In the genomic region with DNA sequence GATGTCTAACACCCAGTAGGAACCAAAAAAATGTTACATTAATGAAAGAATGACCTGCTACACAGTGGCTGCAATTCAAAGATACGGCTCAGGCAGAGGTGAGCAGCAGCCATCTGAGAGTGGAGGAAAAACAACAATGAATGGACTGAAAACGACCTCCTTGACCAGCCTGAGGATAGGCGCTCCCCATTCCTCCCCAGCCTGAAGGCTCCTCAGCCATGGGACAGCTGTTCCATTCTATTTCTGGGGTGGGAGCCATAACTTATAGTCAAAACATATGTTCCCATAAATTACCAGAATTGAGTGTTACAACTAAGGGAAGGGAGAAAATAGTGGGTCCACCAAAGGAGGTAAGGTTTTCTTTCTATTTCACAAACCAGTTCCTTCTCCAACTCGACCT, we compare ENCODE assay signal across 14 cellular contexts. TPM values are rescaled to one million over a fixed set of nuclear protein-coding genes. Genes with fewer than 3 reads are reported as not detected.
DNase-seq lines count a peak whose midpoint lies in the region; ATAC-seq, FAIRE-seq and TF ChIP-seq lines count a peak whose summit lies in the region.
"Had no signal": no experiment of that assay in that cellular context is flagged by ENCODE, and none has a peak within 500 bp of the region (broad histone marks: within the 10 kb centered on the region; RNA-seq: fewer than 3 reads in every experiment).

No MANE protein-coding gene starts in this region.

- CTCF ChIA-PET in CD4-positive, alpha-beta T cell (lab: Charles Lee) = interaction anchor here (1.2 kb wide), 1 partner anchor 24 kb away, joined by 5 read pairs; no protein-coding TSS in a partner anchor
- CTCF ChIA-PET in activated CD4-positive, alpha-beta memory T cell treated with anti-CD3 and anti-CD28 coated beads, Interleukin-2, amount 10 ng/mL, durations not matched to agents 7 days and 5 days (lab: Charles Lee) = interaction anchor here (1.0 to 3.2 kb wide), 2 partner anchors 22 to 25 kb away, joined by 5 to 17 read pairs; no protein-coding TSS in a partner anchor

- FAIRE-seq in RCC 7860 (lab: Jason Lieb, UNC) = no peak

- POLR2A ChIA-PET in CD4-positive, alpha-beta T cell (lab: Charles Lee) = interaction anchor here (1.0 to 1.8 kb wide), 2 partner anchors 9 to 27 kb away, joined by 3 to 5 read pairs; partner anchors contain the start of gene FYN
- POLR2A ChIA-PET in activated CD4-positive, alpha-beta memory T cell treated with anti-CD3 and anti-CD28 coated beads, Interleukin-2, amount 10 ng/mL, durations not matched to agents 7 days and 5 days (lab: Charles Lee) = interaction anchor here (0.9 to 3.6 kb wide), 7 partner anchors 13 to 94 kb away, joined by 3 to 31 read pairs (median 3); no protein-coding TSS in a partner anchor

- H3K27ac Mint-ChIP-seq in CD4-positive, alpha-beta T cell = no peak overlapping the region
- no peak overlapping the region for H3K27ac Mint-ChIP-seq in activated CD4-positive, alpha-beta memory T cell treated with anti-CD3 and anti-CD28 coated beads, Interleukin-2, amount 10 ng/mL, durations not matched to agents 7 days and 5 days

- peaks cover 0 to 13% (median 0%) of the 10 kb centered on the region in 11 experiments; a peak in 4 of 22 replicates for H3K36me3 ChIP-seq in BLaER1 treated with 17β-estradiol and CSF1 and Interleukin-3, amounts not matched to agents 10 nM and 100 nM
- peaks cover 4% of the 10 kb centered on the region for H3K36me3 ChIP-seq in lower lobe of right lung
- H3K36me3 ChIP-seq: transverse colon had no signal

- peak overlapping the region in 5 of 11 experiments; percentile 67 to 77 (median 73); a peak in 5 of 22 replicates for H3K27ac ChIP-seq in BLaER1 treated with 17β-estradiol and CSF1 and Interleukin-3, amounts not matched to agents 10 nM and 100 nM
- peak overlapping the region; percentile 67 for H3K27ac ChIP-seq in CD4-positive, alpha-beta T cell (ENCODE audit: low read depth, low read length)
- H3K27ac ChIP-seq in lower lobe of right lung = peak overlapping the region; percentile 14
- H3K27ac ChIP-seq: foreskin keratinocyte had no signal

- DNase-seq in CD4-positive, alpha-beta T cell = no peak
- DNase-seq in activated CD4-positive, alpha-beta memory T cell treated with anti-CD3 and anti-CD28 coated beads, Interleukin-2, amount 10 ng/mL, durations not matched to agents 7 days and 5 days = no peak
- no peak for DNase-seq in lower lobe of right lung
- DNase-seq in hepatic stellate cell (ENCODE audit: low spot score) = no peak
- DNase-seq in anterior cingulate cortex (lab: John Stamatoyannopoulos, UW) = no peak
- no peak for DNase-seq in RCC 7860 (ENCODE audit: low spot score)
- DNase-seq: activated naive CD4-positive, alpha-beta T cell treated with anti-CD3 and anti-CD28 coated beads, Interleukin-2, amount 50 U/mL, for 16 hours; caudate nucleus; foreskin keratinocyte; NCI-H187; NCI-H510A; transverse colon had no signal

- H4K20me1 ChIP-seq in BLaER1 treated with 17β-estradiol and CSF1 and Interleukin-3, amounts not matched to agents 10 nM and 100 nM = peaks cover 0 to 99% (median 61%) of the 10 kb centered on the region in 11 experiments; a peak in 19 of 22 replicates

- intact Hi-C loops in CD4-positive, alpha-beta T cell (cut with DNase I, micrococcal nuclease) = loop anchor here in 1 of 2 experiments (1.0 kb wide), 1 partner anchor 9 kb away; no protein-coding TSS in a partner anchor
- intact Hi-C loops in lower lobe of right lung (cut with DNase I) = no loop called here

- peaks cover 76 to 100% (median 95%) of the 10 kb centered on the region in 10 experiments for H3K4me1 ChIP-seq in BLaER1 treated with 17β-estradiol and CSF1 and Interleukin-3, amounts not matched to agents 10 nM and 100 nM
- peaks cover 70% of the 10 kb centered on the region for H3K4me1 ChIP-seq in lower lobe of right lung

- peaks cover 22% of the 10 kb centered on the region for H3K4me1 Mint-ChIP-seq in CD4-positive, alpha-beta T cell (ENCODE audit: low read depth)
- H3K4me1 Mint-ChIP-seq in activated CD4-positive, alpha-beta memory T cell treated with anti-CD3 and anti-CD28 coated beads, Interleukin-2, amount 10 ng/mL, durations not matched to agents 7 days and 5 days = peaks cover 23% of the 10 kb centered on the region

- ATAC-seq in CD4-positive, alpha-beta T cell (ENCODE audit: poor library complexity) = no peak
- ATAC-seq in lower lobe of right lung (no peak), HG03460 (IDR thresholded peaks at IDR 0.05; ENCODE audit: unreplicated experiment) (no peak)
- ATAC-seq: foreskin keratinocyte had no signal

- no peaks in the 10 kb centered on the region for H3K9me3 Mint-ChIP-seq in CD4-positive, alpha-beta T cell
- H3K9me3 Mint-ChIP-seq in activated CD4-positive, alpha-beta memory T cell treated with anti-CD3 and anti-CD28 coated beads, Interleukin-2, amount 10 ng/mL, durations not matched to agents 7 days and 5 days = no peaks in the 10 kb centered on the region

- no peak for TF ChIP-seq CTCF in CD4-positive, alpha-beta T cell (IDR thresholded peaks at IDR 0.05)
- TF ChIP-seq CTCF in lower lobe of right lung (IDR thresholded peaks at IDR 0.05) = no peak

- no peak overlapping the region for H3K9ac ChIP-seq in BLaER1 treated with 17β-estradiol and CSF1 and Interleukin-3, amounts not matched to agents 10 nM and 100 nM

- H3K9me3 ChIP-seq in BLaER1 treated with 17β-estradiol and CSF1 and Interleukin-3, amounts not matched to agents 10 nM and 100 nM (replicated peaks in 1 of 11) = no peaks in the 10 kb centered on the region
- H3K9me3 ChIP-seq in CD4-positive, alpha-beta T cell (ENCODE audit: control insufficient read depth, low read length) = no peaks in the 10 kb centered on the region
- no peaks in the 10 kb centered on the region for H3K9me3 ChIP-seq in lower lobe of right lung
- H3K9me3 ChIP-seq: transverse colon had no signal

- H3K27me3 ChIP-seq in BLaER1 treated with 17β-estradiol and CSF1 and Interleukin-3, amounts not matched to agents 10 nM and 100 nM = no peaks in the 10 kb centered on the region
- no peaks in the 10 kb centered on the region for H3K27me3 ChIP-seq in CD4-positive, alpha-beta T cell (ENCODE audit: control insufficient read depth, insufficient read depth, low read length)
- H3K27me3 ChIP-seq in lower lobe of right lung (ENCODE audit: low read depth) = no peaks in the 10 kb centered on the region
- H3K27me3 ChIP-seq: foreskin keratinocyte, transverse colon had no signal

- no peaks in the 10 kb centered on the region for H3K27me3 Mint-ChIP-seq in CD4-positive, alpha-beta T cell
- H3K27me3 Mint-ChIP-seq in activated CD4-positive, alpha-beta memory T cell treated with anti-CD3 and anti-CD28 coated beads, Interleukin-2, amount 10 ng/mL, durations not matched to agents 7 days and 5 days = no peaks in the 10 kb centered on the region

- no peak overlapping the region for H3K4me3 ChIP-seq in BLaER1 treated with 17β-estradiol and CSF1 and Interleukin-3, amounts not matched to agents 10 nM and 100 nM
- H3K4me3 ChIP-seq in lower lobe of right lung = no peak overlapping the region
- H3K4me3 ChIP-seq: transverse colon had no signal

- H3K36me3 Mint-ChIP-seq in CD4-positive, alpha-beta T cell (ENCODE audit: low read depth) = peaks cover 37% of the 10 kb centered on the region
- H3K36me3 Mint-ChIP-seq in activated CD4-positive, alpha-beta memory T cell treated with anti-CD3 and anti-CD28 coated beads, Interleukin-2, amount 10 ng/mL, durations not matched to agents 7 days and 5 days (ENCODE audit: low read depth) = peaks cover 41% of the 10 kb centered on the region

- peak overlapping the region; percentile 77 to 90 (median 85) for H3K4me2 ChIP-seq in BLaER1 treated with 17β-estradiol and CSF1 and Interleukin-3, amounts not matched to agents 10 nM and 100 nM

- peak overlapping the region; percentile 43 for H3K4me3 Mint-ChIP-seq in CD4-positive, alpha-beta T cell
- H3K4me3 Mint-ChIP-seq in activated CD4-positive, alpha-beta memory T cell treated with anti-CD3 and anti-CD28 coated beads, Interleukin-2, amount 10 ng/mL, durations not matched to agents 7 days and 5 days = peak overlapping the region; percentile 28

RNA-seq across cellular contexts. Expression of gene FYN, which starts 27.2 kb away (rescaled TPM):
- total RNA-seq in CD4-positive, alpha-beta T cell = 100 to 1,000 TPM; 419 TPM
- 100 to 1,000 TPM; 201 to 208 TPM for total RNA-seq in activated CD4-positive, alpha-beta memory T cell treated with anti-CD3 and anti-CD28 coated beads, Interleukin-2, amount 10 ng/mL, durations not matched to agents 7 days and 5 days
- 99.2 TPM for total RNA-seq in lower lobe of right lung
